Comparison of ENCODE assay signal across 1 cellular context in genomic region chr2:163248321-163249090, GRCh38.
TF ChIP-seq lines count a peak whose summit lies in the region.

No MANE protein-coding gene starts in this region.

TF ChIP-seq in GM23338, 12 proteins besides CTCF, POLR2A, EP300 and RAD21 (continued from another document):
- TF ChIP-seq, protein P1, sequence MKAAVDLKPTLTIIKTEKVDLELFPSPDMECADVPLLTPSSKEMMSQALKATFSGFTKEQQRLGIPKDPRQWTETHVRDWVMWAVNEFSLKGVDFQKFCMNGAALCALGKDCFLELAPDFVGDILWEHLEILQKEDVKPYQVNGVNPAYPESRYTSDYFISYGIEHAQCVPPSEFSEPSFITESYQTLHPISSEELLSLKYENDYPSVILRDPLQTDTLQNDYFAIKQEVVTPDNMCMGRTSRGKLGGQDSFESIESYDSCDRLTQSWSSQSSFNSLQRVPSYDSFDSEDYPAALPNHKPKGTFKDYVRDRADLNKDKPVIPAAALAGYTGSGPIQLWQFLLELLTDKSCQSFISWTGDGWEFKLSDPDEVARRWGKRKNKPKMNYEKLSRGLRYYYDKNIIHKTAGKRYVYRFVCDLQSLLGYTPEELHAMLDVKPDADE (IDR thresholded peaks at IDR 0.05), result no peak
- no peak for TF ChIP-seq EZH2 (IDR thresholded peaks at IDR 0.05; ENCODE audit: low read depth, unreplicated experiment)
- no peak for TF ChIP-seq JUNB (IDR thresholded peaks at IDR 0.05; ENCODE audit: unreplicated experiment)
- no peak for TF ChIP-seq ZNF331 (CRISPR knock-in tag; IDR thresholded peaks at IDR 0.05; ENCODE audit: low read depth)
- TF ChIP-seq, protein P2, sequence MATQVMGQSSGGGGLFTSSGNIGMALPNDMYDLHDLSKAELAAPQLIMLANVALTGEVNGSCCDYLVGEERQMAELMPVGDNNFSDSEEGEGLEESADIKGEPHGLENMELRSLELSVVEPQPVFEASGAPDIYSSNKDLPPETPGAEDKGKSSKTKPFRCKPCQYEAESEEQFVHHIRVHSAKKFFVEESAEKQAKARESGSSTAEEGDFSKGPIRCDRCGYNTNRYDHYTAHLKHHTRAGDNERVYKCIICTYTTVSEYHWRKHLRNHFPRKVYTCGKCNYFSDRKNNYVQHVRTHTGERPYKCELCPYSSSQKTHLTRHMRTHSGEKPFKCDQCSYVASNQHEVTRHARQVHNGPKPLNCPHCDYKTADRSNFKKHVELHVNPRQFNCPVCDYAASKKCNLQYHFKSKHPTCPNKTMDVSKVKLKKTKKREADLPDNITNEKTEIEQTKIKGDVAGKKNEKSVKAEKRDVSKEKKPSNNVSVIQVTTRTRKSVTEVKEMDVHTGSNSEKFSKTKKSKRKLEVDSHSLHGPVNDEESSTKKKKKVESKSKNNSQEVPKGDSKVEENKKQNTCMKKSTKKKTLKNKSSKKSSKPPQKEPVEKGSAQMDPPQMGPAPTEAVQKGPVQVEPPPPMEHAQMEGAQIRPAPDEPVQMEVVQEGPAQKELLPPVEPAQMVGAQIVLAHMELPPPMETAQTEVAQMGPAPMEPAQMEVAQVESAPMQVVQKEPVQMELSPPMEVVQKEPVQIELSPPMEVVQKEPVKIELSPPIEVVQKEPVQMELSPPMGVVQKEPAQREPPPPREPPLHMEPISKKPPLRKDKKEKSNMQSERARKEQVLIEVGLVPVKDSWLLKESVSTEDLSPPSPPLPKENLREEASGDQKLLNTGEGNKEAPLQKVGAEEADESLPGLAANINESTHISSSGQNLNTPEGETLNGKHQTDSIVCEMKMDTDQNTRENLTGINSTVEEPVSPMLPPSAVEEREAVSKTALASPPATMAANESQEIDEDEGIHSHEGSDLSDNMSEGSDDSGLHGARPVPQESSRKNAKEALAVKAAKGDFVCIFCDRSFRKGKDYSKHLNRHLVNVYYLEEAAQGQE (IDR thresholded peaks at IDR 0.05; ENCODE audit: unreplicated experiment), result no peak
- TF ChIP-seq ZNF462 (CRISPR knock-in tag; IDR thresholded peaks at IDR 0.05), result no peak
- TF ChIP-seq CREB1 (CRISPR knock-in tag; IDR thresholded peaks at IDR 0.05; ENCODE audit: low read depth), result no peak
- no peak for TF ChIP-seq EZH2phosphoT487 (IDR thresholded peaks at IDR 0.05; ENCODE audit: unreplicated experiment)
